In the genomic region with DNA sequence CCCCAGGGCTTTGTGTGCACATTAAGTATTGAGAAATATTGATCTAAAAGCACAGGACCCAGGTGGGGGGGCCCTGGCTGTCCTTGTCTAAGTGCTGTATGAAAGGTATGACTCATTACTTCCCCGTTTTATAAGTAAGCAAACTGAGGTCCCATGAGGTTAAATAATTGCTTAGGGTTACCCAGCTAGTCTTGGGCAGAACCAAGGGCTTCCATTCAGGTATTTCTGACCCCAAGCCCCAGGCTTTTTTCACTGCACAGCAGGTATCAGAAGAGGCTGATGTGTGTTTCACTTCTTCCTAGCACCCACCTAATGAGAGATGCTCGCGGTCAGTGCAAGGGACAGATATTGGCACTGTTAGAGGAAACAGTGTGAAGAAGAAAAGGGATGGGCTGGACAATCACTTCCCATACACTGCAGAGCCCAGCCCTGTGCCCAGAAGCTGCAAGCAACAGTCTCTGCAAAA, we compare ENCODE assay signal across 8 cellular contexts. TPM values are rescaled to one million over a fixed set of nuclear protein-coding genes. Genes with fewer than 3 reads are reported as not detected.
DNase-seq lines count a peak whose midpoint lies in the region; ATAC-seq, FAIRE-seq and TF ChIP-seq lines count a peak whose summit lies in the region.

No MANE protein-coding gene starts in this region.

- FAIRE-seq in D721Med (lab: Jason Lieb, UNC): no peak

- intact Hi-C loops in sciatic nerve (cut with DNase I): no loop called here

- no peaks in the 10 kb centered on the region for H3K36me3 ChIP-seq in CD8-positive, alpha-beta memory T cell (ENCODE audit: insufficient read depth, low read length)

- peak; percentile 52 for ATAC-seq in GM21576 (IDR thresholded peaks at IDR 0.05; ENCODE audit: unreplicated experiment)
- no peak for ATAC-seq in central memory CD8-positive, alpha-beta T cell (replicated peaks; ENCODE audit: extremely low read depth, poor library complexity, severe bottlenecking)
- ATAC-seq in sciatic nerve: peak; percentile 46

- peaks cover 93 to 99% (median 98%) of the 10 kb centered on the region in 3 donors for H3K4me1 Mint-ChIP-seq in CD8-positive, alpha-beta memory T cell
- peaks cover 88% of the 10 kb centered on the region for H3K4me1 Mint-ChIP-seq in central memory CD8-positive, alpha-beta T cell

- no peak for TF ChIP-seq CTCF in D721Med (IDR thresholded peaks at IDR 0.05; ENCODE audit: insufficient read depth, missing control alignments)

- H3K9me3 Mint-ChIP-seq in CD8-positive, alpha-beta memory T cell: no peaks in the 10 kb centered on the region
- H3K9me3 Mint-ChIP-seq in central memory CD8-positive, alpha-beta T cell: no peaks in the 10 kb centered on the region

- H3K4me3 ChIP-seq in CD8-positive, alpha-beta memory T cell (ENCODE audit: low read length): peak overlapping the region; percentile 85

- peaks cover 0 to 2% of the 10 kb centered on the region in 2 donors for H3K27me3 Mint-ChIP-seq in CD8-positive, alpha-beta memory T cell
- no peaks in the 10 kb centered on the region for H3K27me3 Mint-ChIP-seq in central memory CD8-positive, alpha-beta T cell

- H3K4me3 Mint-ChIP-seq in CD8-positive, alpha-beta memory T cell: peak overlapping the region; percentile 69 to 91 (median 80)
- peak overlapping the region; percentile 81 for H3K4me3 Mint-ChIP-seq in central memory CD8-positive, alpha-beta T cell

- peaks cover 94% of the 10 kb centered on the region for H3K4me1 ChIP-seq in CD8-positive, alpha-beta memory T cell (ENCODE audit: insufficient read depth, low read length)

- POLR2A ChIA-PET in CD8-positive, alpha-beta memory T cell (lab: Charles Lee): interaction anchor here (0.9 to 3.3 kb wide), 4 partner anchors 8 to 250 kb away, joined by 4 to 22 read pairs (median 11); a partner anchor contains a TSS

- peak overlapping the region; percentile 80 to 100 (median 98) for H3K27ac Mint-ChIP-seq in CD8-positive, alpha-beta memory T cell
- H3K27ac Mint-ChIP-seq in central memory CD8-positive, alpha-beta T cell (ENCODE audit: low read depth): peak overlapping the region; percentile 96

- CTCF ChIA-PET in CD8-positive, alpha-beta memory T cell (lab: Charles Lee): interaction anchor here (1.2 to 2.4 kb wide), 7 partner anchors 9 to 40 kb away, joined by 3 to 11 read pairs (median 7); no protein-coding TSS in a partner anchor

- DNase-seq in CD8-positive, alpha-beta memory T cell: peak in 3 of 5 donors; percentile 38 to 56 (median 46)
- peak; percentile 21 for DNase-seq in NOMO-1 treated with dmso at 0.1 percent for 144 hours (lab: John Stamatoyannopoulos, UW; ENCODE audit: unreplicated experiment)
- no peak for DNase-seq in central memory CD8-positive, alpha-beta T cell (ENCODE audit: low spot score in 2 of 2)
- DNase-seq in sciatic nerve (ENCODE audit: low spot score): no peak
- no peak for DNase-seq in HT-29 (ENCODE audit: low spot score)
- DNase-seq in iPS-NIHi11 (ENCODE audit: low spot score): no peak
- DNase-seq in D721Med (ENCODE audit: insufficient read length, low spot score): no peak

- peak overlapping the region; percentile 68 for H3K27ac ChIP-seq in CD8-positive, alpha-beta memory T cell (ENCODE audit: low read depth, low read length)

- peaks cover 0 to 7% (median 1%) of the 10 kb centered on the region in 3 donors for H3K36me3 Mint-ChIP-seq in CD8-positive, alpha-beta memory T cell
- H3K36me3 Mint-ChIP-seq in central memory CD8-positive, alpha-beta T cell (ENCODE audit: insufficient read depth): peaks cover 22% of the 10 kb centered on the region

- no peaks in the 10 kb centered on the region for H3K27me3 ChIP-seq in CD8-positive, alpha-beta memory T cell (ENCODE audit: insufficient read depth, low read length, poor library complexity, severe bottlenecking)

- H3K9me3 ChIP-seq in CD8-positive, alpha-beta memory T cell (ENCODE audit: low read length): no peaks in the 10 kb centered on the region

RNA-seq across cellular contexts. Expression of a gene that starts 4.7 kb away (rescaled TPM):
- total RNA-seq in CD8-positive, alpha-beta memory T cell: 10 to 100 TPM; 43.1 to 45.2 TPM
- polyA plus RNA-seq in CD8-positive, alpha-beta memory T cell: 228 TPM
- 13.2 TPM for total RNA-seq in sciatic nerve
- total RNA-seq in HT-29 (2014; rRNA removed; shearing (Covaris generic)): 13.9 and 14.2 TPM in 2 replicates

Comparison
In these comparisons a context has a peak if more than half of its experiments do, and no peak if none do; other contexts are left out.
1. DNase-seq: peak in CD8-positive, alpha-beta memory T cell (3 of 5) and NOMO-1 treated with dmso at 0.1 percent for 144 hours (single experiment); none in central memory CD8-positive, alpha-beta T cell (0 of 2), sciatic nerve (single experiment), HT-29 (single experiment), iPS-NIHi11 (single experiment) and D721Med (single experiment).